1 cellular context compared by ENCODE assay signal in the genomic region with DNA sequence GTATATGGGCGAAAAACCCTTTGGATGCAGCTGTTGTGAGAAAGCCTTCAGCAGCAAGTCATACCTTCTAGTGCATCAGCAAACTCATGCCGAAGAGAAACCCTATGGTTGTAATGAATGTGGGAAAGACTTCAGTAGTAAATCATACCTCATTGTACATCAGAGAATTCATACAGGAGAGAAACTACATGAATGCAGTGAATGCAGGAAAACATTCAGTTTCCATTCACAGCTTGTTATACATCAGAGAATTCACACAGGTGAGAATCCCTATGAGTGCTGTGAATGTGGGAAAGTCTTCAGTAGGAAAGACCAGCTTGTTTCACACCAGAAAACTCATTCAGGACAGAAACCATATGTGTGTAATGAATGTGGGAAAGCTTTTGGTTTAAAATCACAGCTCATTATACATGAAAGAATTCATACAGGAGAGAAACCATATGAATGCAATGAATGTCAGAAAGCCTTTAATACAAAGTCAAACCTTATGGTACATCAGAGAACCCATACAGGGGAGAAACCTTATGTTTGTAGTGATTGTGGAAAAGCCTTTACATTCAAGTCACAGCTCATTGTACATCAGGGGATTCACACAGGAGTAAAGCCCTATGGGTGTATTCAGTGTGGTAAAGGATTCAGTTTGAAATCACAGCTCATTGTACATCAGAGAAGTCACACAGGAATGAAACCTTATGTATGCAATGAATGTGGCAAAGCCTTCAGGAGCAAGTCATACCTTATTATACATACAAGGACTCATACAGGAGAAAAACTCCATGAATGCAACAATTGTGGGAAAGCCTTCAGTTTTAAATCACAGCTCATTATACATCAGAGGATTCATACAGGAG.
TF ChIP-seq lines count a peak whose summit lies in the region.

No MANE protein-coding gene starts in this region.

TF ChIP-seq in GM23338, 12 proteins besides CTCF, POLR2A, EP300 and RAD21:
- TF ChIP-seq, protein P1, sequence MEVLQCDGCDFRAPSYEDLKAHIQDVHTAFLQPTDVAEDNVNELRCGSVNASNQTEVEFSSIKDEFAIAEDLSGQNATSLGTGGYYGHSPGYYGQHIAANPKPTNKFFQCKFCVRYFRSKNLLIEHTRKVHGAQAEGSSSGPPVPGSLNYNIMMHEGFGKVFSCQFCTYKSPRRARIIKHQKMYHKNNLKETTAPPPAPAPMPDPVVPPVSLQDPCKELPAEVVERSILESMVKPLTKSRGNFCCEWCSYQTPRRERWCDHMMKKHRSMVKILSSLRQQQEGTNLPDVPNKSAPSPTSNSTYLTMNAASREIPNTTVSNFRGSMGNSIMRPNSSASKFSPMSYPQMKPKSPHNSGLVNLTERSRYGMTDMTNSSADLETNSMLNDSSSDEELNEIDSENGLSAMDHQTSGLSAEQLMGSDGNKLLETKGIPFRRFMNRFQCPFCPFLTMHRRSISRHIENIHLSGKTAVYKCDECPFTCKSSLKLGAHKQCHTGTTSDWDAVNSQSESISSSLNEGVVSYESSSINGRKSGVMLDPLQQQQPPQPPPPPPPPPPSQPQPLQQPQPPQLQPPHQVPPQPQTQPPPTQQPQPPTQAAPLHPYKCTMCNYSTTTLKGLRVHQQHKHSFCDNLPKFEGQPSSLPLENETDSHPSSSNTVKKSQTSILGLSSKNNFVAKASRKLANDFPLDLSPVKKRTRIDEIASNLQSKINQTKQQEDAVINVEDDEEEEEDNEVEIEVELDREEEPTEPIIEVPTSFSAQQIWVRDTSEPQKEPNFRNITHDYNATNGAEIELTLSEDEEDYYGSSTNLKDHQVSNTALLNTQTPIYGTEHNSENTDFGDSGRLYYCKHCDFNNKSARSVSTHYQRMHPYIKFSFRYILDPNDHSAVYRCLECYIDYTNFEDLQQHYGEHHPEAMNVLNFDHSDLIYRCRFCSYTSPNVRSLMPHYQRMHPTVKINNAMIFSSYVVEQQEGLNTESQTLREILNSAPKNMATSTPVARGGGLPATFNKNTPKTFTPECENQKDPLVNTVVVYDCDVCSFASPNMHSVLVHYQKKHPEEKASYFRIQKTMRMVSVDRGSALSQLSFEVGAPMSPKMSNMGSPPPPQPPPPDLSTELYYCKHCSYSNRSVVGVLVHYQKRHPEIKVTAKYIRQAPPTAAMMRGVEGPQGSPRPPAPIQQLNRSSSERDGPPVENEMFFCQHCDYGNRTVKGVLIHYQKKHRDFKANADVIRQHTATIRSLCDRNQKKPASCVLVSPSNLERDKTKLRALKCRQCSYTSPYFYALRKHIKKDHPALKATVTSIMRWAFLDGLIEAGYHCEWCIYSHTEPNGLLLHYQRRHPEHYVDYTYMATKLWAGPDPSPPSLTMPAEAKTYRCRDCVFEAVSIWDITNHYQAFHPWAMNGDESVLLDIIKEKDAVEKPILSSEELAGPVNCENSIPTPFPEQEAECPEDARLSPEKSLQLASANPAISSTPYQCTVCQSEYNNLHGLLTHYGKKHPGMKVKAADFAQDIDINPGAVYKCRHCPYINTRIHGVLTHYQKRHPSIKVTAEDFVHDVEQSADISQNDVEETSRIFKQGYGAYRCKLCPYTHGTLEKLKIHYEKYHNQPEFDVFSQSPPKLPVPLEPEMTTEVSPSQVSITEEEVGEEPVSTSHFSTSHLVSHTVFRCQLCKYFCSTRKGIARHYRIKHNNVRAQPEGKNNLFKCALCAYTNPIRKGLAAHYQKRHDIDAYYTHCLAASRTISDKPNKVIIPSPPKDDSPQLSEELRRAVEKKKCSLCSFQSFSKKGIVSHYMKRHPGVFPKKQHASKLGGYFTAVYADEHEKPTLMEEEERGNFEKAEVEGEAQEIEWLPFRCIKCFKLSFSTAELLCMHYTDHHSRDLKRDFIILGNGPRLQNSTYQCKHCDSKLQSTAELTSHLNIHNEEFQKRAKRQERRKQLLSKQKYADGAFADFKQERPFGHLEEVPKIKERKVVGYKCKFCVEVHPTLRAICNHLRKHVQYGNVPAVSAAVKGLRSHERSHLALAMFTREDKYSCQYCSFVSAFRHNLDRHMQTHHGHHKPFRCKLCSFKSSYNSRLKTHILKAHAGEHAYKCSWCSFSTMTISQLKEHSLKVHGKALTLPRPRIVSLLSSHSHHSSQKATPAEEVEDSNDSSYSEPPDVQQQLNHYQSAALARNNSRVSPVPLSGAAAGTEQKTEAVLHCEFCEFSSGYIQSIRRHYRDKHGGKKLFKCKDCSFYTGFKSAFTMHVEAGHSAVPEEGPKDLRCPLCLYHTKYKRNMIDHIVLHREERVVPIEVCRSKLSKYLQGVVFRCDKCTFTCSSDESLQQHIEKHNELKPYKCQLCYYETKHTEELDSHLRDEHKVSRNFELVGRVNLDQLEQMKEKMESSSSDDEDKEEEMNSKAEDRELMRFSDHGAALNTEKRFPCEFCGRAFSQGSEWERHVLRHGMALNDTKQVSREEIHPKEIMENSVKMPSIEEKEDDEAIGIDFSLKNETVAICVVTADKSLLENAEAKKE (CRISPR knock-in tag; IDR thresholded peaks at IDR 0.05), result no peak
- TF ChIP-seq ZNF331 (CRISPR knock-in tag; IDR thresholded peaks at IDR 0.05; ENCODE audit: low read depth) (no peak), STAT1 (IDR thresholded peaks at IDR 0.05; ENCODE audit: unreplicated experiment) (no peak), EZH2 (IDR thresholded peaks at IDR 0.05; ENCODE audit: low read depth, unreplicated experiment) (no peak), CREB1 (CRISPR knock-in tag; IDR thresholded peaks at IDR 0.05; ENCODE audit: low read depth) (no peak), JUNB (IDR thresholded peaks at IDR 0.05; ENCODE audit: unreplicated experiment) (no peak), POLR2AphosphoS5 (IDR thresholded peaks at IDR 0.05; ENCODE audit: low read depth) (no peak), EZH2phosphoT487 (IDR thresholded peaks at IDR 0.05; ENCODE audit: unreplicated experiment) (no peak), NANOG (IDR thresholded peaks at IDR 0.05; ENCODE audit: borderline replicate concordance) (no peak), ZNF114 (CRISPR knock-in tag; IDR thresholded peaks at IDR 0.05) (no peak)
- TF ChIP-seq, protein P2, sequence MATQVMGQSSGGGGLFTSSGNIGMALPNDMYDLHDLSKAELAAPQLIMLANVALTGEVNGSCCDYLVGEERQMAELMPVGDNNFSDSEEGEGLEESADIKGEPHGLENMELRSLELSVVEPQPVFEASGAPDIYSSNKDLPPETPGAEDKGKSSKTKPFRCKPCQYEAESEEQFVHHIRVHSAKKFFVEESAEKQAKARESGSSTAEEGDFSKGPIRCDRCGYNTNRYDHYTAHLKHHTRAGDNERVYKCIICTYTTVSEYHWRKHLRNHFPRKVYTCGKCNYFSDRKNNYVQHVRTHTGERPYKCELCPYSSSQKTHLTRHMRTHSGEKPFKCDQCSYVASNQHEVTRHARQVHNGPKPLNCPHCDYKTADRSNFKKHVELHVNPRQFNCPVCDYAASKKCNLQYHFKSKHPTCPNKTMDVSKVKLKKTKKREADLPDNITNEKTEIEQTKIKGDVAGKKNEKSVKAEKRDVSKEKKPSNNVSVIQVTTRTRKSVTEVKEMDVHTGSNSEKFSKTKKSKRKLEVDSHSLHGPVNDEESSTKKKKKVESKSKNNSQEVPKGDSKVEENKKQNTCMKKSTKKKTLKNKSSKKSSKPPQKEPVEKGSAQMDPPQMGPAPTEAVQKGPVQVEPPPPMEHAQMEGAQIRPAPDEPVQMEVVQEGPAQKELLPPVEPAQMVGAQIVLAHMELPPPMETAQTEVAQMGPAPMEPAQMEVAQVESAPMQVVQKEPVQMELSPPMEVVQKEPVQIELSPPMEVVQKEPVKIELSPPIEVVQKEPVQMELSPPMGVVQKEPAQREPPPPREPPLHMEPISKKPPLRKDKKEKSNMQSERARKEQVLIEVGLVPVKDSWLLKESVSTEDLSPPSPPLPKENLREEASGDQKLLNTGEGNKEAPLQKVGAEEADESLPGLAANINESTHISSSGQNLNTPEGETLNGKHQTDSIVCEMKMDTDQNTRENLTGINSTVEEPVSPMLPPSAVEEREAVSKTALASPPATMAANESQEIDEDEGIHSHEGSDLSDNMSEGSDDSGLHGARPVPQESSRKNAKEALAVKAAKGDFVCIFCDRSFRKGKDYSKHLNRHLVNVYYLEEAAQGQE (IDR thresholded peaks at IDR 0.05; ENCODE audit: unreplicated experiment), result no peak
- TF ChIP-seq, protein P3, sequence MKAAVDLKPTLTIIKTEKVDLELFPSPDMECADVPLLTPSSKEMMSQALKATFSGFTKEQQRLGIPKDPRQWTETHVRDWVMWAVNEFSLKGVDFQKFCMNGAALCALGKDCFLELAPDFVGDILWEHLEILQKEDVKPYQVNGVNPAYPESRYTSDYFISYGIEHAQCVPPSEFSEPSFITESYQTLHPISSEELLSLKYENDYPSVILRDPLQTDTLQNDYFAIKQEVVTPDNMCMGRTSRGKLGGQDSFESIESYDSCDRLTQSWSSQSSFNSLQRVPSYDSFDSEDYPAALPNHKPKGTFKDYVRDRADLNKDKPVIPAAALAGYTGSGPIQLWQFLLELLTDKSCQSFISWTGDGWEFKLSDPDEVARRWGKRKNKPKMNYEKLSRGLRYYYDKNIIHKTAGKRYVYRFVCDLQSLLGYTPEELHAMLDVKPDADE (IDR thresholded peaks at IDR 0.05), result no peak
